Comparison of ENCODE assay signal across 6 cellular contexts in the genomic region with DNA sequence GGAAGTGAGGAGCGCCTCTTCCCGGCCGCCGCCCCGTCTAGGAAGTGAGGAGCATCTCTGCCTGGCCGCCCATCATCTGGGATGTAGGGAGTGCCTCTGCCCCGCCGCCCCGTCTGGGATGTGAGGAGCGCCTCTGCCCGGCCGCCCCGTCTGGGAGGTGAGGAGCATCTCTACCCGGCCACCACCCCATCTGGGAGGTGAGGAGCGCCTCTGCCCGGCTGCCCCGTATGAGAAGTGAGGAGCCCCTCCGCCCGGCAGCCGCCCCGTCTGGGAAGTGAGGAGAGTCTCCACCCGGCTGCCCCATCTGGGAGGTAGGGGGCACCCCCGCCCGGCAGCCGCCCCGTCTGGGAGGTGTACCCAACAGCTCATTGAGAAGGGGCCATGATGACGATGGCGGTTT. TPM values are rescaled to one million over a fixed set of nuclear protein-coding genes. Genes with fewer than 3 reads are reported as not detected.
DNase-seq lines count a peak whose midpoint lies in the region; ATAC-seq lines count a peak whose summit lies in the region.
"Not testable (repeated sequence)": the region's sequence is repeated elsewhere in the genome, so short reads cannot be mapped to it uniquely, and the experiment has no call there.
"Had no signal": no experiment of that assay in that cellular context is flagged by ENCODE, and none has a peak within 500 bp of the region (broad histone marks: within the 10 kb centered on the region; RNA-seq: fewer than 3 reads in every experiment).

No MANE protein-coding gene starts in this region.

- H3K27me3 Mint-ChIP-seq in activated CD8-positive, alpha-beta T cell treated with anti-CD3 and anti-CD28 coated beads, Interleukin-2, amount 10 ng/mL, durations not matched to agents 7 days and 5 days (ENCODE audit: low read depth): not testable (repeated sequence)

- DNase-seq in activated CD8-positive, alpha-beta T cell treated with anti-CD3 and anti-CD28 coated beads, Interleukin-2, amount 10 ng/mL, durations not matched to agents 7 days and 5 days: not testable (repeated sequence)

- H3K27ac Mint-ChIP-seq in activated CD8-positive, alpha-beta T cell treated with anti-CD3 and anti-CD28 coated beads, Interleukin-2, amount 10 ng/mL, durations not matched to agents 7 days and 5 days: peak overlapping the region; percentile 23

- CTCF ChIA-PET in activated CD8-positive, alpha-beta T cell treated with anti-CD3 and anti-CD28 coated beads, Interleukin-2, amount 10 ng/mL, durations not matched to agents 7 days and 5 days (lab: Charles Lee): interaction anchor here (0.9 kb wide), 1 partner anchor 86 kb away, joined by 4 read pairs; no protein-coding TSS in a partner anchor

- peaks cover 46% of the 10 kb centered on the region for H3K36me3 Mint-ChIP-seq in activated CD8-positive, alpha-beta T cell treated with anti-CD3 and anti-CD28 coated beads, Interleukin-2, amount 10 ng/mL, durations not matched to agents 7 days and 5 days (ENCODE audit: low read depth)

- H3K9me3 Mint-ChIP-seq in activated CD8-positive, alpha-beta T cell treated with anti-CD3 and anti-CD28 coated beads, Interleukin-2, amount 10 ng/mL, durations not matched to agents 7 days and 5 days (ENCODE audit: insufficient read depth): peaks cover 15% of the 10 kb centered on the region

- peaks cover 64% of the 10 kb centered on the region for H3K4me1 Mint-ChIP-seq in activated CD8-positive, alpha-beta T cell treated with anti-CD3 and anti-CD28 coated beads, Interleukin-2, amount 10 ng/mL, durations not matched to agents 7 days and 5 days (ENCODE audit: low read depth)

- H3K4me3 Mint-ChIP-seq in activated CD8-positive, alpha-beta T cell treated with anti-CD3 and anti-CD28 coated beads, Interleukin-2, amount 10 ng/mL, durations not matched to agents 7 days and 5 days: not testable (repeated sequence)

- ATAC-seq in activated CD8-positive, alpha-beta T cell treated with anti-CD3 and anti-CD28 coated beads, Interleukin-2, amount 10 ng/mL, durations not matched to agents 7 days and 5 days: not testable (repeated sequence)

- POLR2A ChIA-PET in activated CD8-positive, alpha-beta T cell treated with anti-CD3 and anti-CD28 coated beads, Interleukin-2, amount 10 ng/mL, durations not matched to agents 7 days and 5 days (lab: Charles Lee): not testable (repeated sequence)

RNA-seq across cellular contexts. Expression of gene TIMD4, which starts 22.6 kb away (rescaled TPM):
- total RNA-seq in activated CD8-positive, alpha-beta T cell treated with anti-CD3 and anti-CD28 coated beads, Interleukin-2, amount 10 ng/mL, durations not matched to agents 7 days and 5 days: 1 to 10 TPM; 2.7 to 4.0 TPM
- total RNA-seq: A172, A673, B cell, Calu3, Daoy had no signal
